In the genomic region with DNA sequence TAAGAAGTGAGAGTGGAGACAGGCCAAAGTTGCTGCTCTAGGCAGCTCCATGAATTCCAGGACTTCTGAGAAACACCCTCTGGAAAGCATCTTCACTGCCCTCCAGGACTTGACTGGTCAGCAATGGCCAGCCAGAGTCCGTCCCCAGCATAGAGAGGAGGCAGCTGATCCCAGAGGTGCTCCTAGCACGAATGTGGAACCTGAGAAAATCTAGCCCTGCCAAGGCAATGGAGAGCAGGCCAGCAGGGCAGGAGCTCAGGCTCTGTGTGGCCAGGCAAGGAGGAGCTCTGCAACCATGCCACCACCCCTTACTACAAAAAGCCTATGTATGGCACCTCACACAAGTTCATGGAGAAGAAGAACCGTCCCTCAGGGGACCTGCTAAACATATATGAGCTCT, we compare ENCODE assay signal across 25 cellular contexts.
"Had no signal": no experiment of that assay in that cellular context is flagged by ENCODE, and none has a peak within 500 bp of the region (broad histone marks: within the 10 kb centered on the region; RNA-seq: fewer than 3 reads in every experiment).

No MANE protein-coding gene starts in this region.

- H2AFZ ChIP-seq: neural progenitor cell had no signal

- H3K9me3 ChIP-seq: lower lobe of right lung, ovary, psoas muscle, right lobe of liver, thoracic aorta had no signal

- H3K4me2 ChIP-seq: neural progenitor cell had no signal

- ATAC-seq: effector memory CD8-positive, alpha-beta T cell; left colon; psoas muscle; stimulated activated naive CD8-positive, alpha-beta T cell treated with anti-CD3 and anti-CD28 coated beads, Interleukin-15, Interleukin-2, amounts not matched to agents 100 U/mL and 50 U/mL, for 24 hours had no signal

- H3K36me3 Mint-ChIP-seq: immature natural killer cell; natural killer cell treated with Interleukin-12 subunit alpha and Interleukin-12 subunit beta and Interleukin-15 and Interleukin-18, amount 100 ng/mL, for 72 hours; neural progenitor cell; stimulated activated memory B cell treated with anti-CD40 and anti-IgM and Interleukin-4, amounts not matched to agents 10 μg/mL and 1 μg/mL and 100 μg/mL, for 72 hours had no signal

- H3K27ac Mint-ChIP-seq: effector memory CD8-positive, alpha-beta T cell; immature natural killer cell; naive B cell; natural killer cell treated with Interleukin-12 subunit alpha and Interleukin-12 subunit beta and Interleukin-15 and Interleukin-18, amount 100 ng/mL, for 72 hours; neural progenitor cell; stimulated activated memory B cell treated with anti-CD40 and anti-IgM and Interleukin-4, amounts not matched to agents 10 μg/mL and 1 μg/mL and 100 μg/mL, for 72 hours had no signal

- H3K4me3 ChIP-seq: coronary artery, lower lobe of right lung, neural progenitor cell, ovary, psoas muscle, right lobe of liver, thoracic aorta, tibial nerve, upper lobe of left lung had no signal

- H3K36me3 ChIP-seq: lower lobe of right lung, neural progenitor cell, ovary, right lobe of liver, thoracic aorta, tibial nerve, upper lobe of left lung had no signal

- H3K9me3 Mint-ChIP-seq: immature natural killer cell; natural killer cell treated with Interleukin-12 subunit alpha and Interleukin-12 subunit beta and Interleukin-15 and Interleukin-18, amount 100 ng/mL, for 72 hours had no signal

- H3K4me1 ChIP-seq: lower lobe of right lung, neural progenitor cell, psoas muscle, right lobe of liver, tibial nerve had no signal

- H3K4me1 Mint-ChIP-seq: immature natural killer cell; naive B cell; neural progenitor cell; stimulated activated memory B cell treated with anti-CD40 and anti-IgM and Interleukin-4, amounts not matched to agents 10 μg/mL and 1 μg/mL and 100 μg/mL, for 72 hours had no signal

- H3K27me3 ChIP-seq: neural progenitor cell, ovary, right lobe of liver, tibial nerve, upper lobe of left lung had no signal

- H3K27ac ChIP-seq: coronary artery, lower lobe of right lung, neural progenitor cell, ovary, psoas muscle, right lobe of liver, thoracic aorta, upper lobe of left lung had no signal

- DNase-seq: effector memory CD8-positive, alpha-beta T cell; hypothalamus; immature natural killer cell; islet precursor cell; kidney glomerular epithelial cell; left colon; left ventricle myocardium superior; lower lobe of right lung; naive B cell; nucleus accumbens; ovary; posterior cingulate gyrus; psoas muscle; small intestine; stimulated activated CD4-positive, alpha-beta T cell treated with anti-CD3 and anti-CD28 coated beads, Interleukin-15, amount 100 ng/mL, for 24 hours; stimulated activated CD4-positive, alpha-beta T cell treated with anti-CD3 and anti-CD28 coated beads, Interleukin-2, amount 100 ng/mL, for 48 hours; stimulated activated naive CD8-positive, alpha-beta T cell treated with anti-CD3 and anti-CD28 coated beads, Interleukin-15, Interleukin-2, amounts not matched to agents 100 U/mL and 50 U/mL, for 24 hours had no signal

- H3K9ac ChIP-seq: neural progenitor cell had no signal

- H3K4me3 Mint-ChIP-seq: effector memory CD8-positive, alpha-beta T cell; immature natural killer cell; naive B cell; natural killer cell treated with Interleukin-12 subunit alpha and Interleukin-12 subunit beta and Interleukin-15 and Interleukin-18, amount 100 ng/mL, for 72 hours; neural progenitor cell; stimulated activated memory B cell treated with anti-CD40 and anti-IgM and Interleukin-4, amounts not matched to agents 10 μg/mL and 1 μg/mL and 100 μg/mL, for 72 hours had no signal
